1 cellular context compared by ENCODE assay signal in the genomic region with DNA sequence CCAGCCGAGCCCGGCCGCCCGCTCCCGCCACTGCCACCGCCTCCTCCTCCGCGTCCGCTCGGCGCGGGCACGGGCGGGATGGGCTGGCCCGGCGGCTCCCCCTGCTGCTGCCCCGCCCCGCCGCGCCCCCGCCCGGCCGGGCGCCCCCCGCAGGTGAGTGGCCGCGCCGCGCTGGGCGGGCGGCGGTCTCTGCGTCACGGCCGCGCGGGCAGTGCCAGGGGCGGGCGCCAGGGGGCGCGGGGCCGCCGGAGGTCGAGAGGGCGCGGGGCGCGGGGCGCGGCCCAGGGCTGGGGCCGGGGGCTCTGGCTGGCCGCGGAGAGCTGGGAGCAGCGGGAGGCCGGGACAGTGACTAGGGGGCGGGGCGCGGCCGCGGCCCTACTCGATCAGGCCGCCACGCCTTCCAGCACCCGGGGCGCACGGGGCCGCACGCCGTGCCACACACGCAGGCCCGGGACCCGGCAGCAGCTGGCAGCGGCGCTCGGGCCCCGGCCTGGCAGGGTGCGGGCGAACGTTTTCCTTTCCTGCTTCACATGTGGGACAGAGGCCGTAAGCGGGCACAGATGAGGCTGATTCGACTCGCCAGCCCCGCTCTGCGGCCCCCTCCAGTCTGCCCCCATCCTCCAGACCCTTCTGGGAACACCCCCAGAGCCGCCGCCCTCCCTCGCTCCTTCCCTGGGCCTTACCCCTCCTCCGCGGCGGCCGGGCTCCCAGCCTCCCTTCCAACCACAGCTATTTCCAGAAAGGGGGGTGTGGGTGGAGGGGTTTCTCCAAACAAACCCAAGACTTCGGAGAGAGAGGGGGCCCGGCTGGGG.
TF ChIP-seq lines count a peak whose summit lies in the region.

No MANE protein-coding gene starts in this region.

TF ChIP-seq in IMR-90, 13 proteins besides CTCF, POLR2A, EP300 and RAD21:
- TF ChIP-seq MXI1 (IDR thresholded peaks at IDR 0.05; ENCODE audit: borderline replicate concordance, low read depth, low read length) (peak; percentile 83), BHLHE40 (IDR thresholded peaks at IDR 0.05; ENCODE audit: low read depth, low read length) (peak; percentile 70; the same call in 1 of the 2 replicates), MAZ (IDR thresholded peaks at IDR 0.05; ENCODE audit: borderline replicate concordance, low read depth, low read length) (peak; percentile 90; the same call in 1 of the 2 replicates), USF2 (IDR thresholded peaks at IDR 0.05; ENCODE audit: low read depth, low read length) (no peak)
